ENCODE assay signal across 25 cellular contexts in the genomic region with DNA sequence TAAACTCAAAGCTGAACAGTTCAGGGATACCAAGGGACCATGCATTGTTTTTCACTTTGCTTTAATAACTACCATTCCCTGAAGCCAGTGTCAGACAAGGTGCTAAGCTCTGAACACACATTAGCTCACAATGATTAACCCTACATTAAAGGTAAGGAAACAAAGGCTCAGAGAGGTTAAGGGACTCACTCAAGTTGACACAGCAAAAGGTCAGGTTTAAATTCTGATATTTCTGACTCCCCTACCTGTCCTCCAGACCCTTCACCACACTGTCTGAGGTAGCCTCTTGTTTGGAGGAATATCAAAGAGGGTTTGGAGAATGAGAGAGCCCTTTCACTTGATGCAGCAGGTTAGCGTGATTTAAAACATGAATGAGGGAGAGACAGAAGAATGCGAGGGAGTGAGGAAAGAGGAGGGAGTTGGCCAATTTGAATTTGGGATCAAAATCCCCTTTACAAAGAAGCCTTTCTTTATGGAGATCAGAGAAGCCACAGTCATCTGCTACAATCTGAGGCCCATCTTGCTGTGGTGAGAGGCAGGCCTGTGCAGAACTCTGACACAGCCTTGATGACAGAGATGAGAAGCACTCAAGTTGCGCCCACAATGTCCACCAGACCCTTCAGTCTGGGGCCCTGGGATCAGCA.
"Had no signal": no experiment of that assay in that cellular context is flagged by ENCODE, and none has a peak within 500 bp of the region (broad histone marks: within the 10 kb centered on the region; RNA-seq: fewer than 3 reads in every experiment).

No MANE protein-coding gene starts in this region.

- H3K9me3 ChIP-seq: psoas muscle had no signal

- DNase-seq: activated CD4-positive, alpha-beta T cell treated with anti-CD3 and anti-CD28 coated beads for 4 hours; activated CD4-positive, alpha-beta T cell treated with anti-CD3 and anti-CD28 coated beads, Interleukin-2, amount 50 U/mL, for 4 hours; activated effector memory CD4-positive, alpha-beta T cell treated with Interleukin-2 at 50 U/mL for 16 hours; activated naive CD4-positive, alpha-beta T cell treated with Interleukin-2 at 50 U/mL for 16 hours; endodermal cell; left lung; naive thymus-derived CD4-positive, alpha-beta T cell; occipital lobe; psoas muscle; stimulated activated CD4-positive, alpha-beta T cell treated with anti-CD3 and anti-CD28 coated beads, Interleukin-15, amount 100 ng/mL, for 24 hours; stimulated activated CD4-positive, alpha-beta T cell treated with anti-CD3 and anti-CD28 coated beads, Interleukin-2, amount 100 ng/mL, for 24 hours; stimulated activated naive B cell treated with anti-CD40 and anti-IgM and Interleukin-4, amounts not matched to agents 10 μg/mL and 1 μg/mL and 100 μg/mL, for 72 hours; T-helper 1 cell; tibial artery had no signal

- H3K27ac Mint-ChIP-seq: activated naive CD8-positive, alpha-beta T cell; dendritic cell treated with granulocyte-macrophage colony-stimulating factor and Interleukin-4, amounts not matched to agents 40 ng/mL and 50 ng/mL, for 4 days; endodermal cell; naive thymus-derived CD4-positive, alpha-beta T cell; neural progenitor cell; stimulated activated naive B cell treated with anti-CD40 and anti-IgM and Interleukin-4, amounts not matched to agents 10 μg/mL and 1 μg/mL and 100 μg/mL, for 72 hours; T-helper 2 cell treated with Interferon-gamma antibody and Interleukin-4, amounts not matched to agents 5 μg/mL and 100 μg/mL, for 36 hours had no signal

- FAIRE-seq: frontal cortex had no signal

- H3K4me1 ChIP-seq: left lung, parathyroid adenoma, psoas muscle, tibial artery had no signal

- H3K27me3 ChIP-seq: left lung, neural progenitor cell, stomach, suprapubic skin had no signal

- H3K27ac ChIP-seq: left lung, neural progenitor cell, parathyroid adenoma, psoas muscle, suprapubic skin, tibial artery had no signal

- H3K36me3 Mint-ChIP-seq: activated naive CD8-positive, alpha-beta T cell; neural progenitor cell had no signal

- H3K4me1 Mint-ChIP-seq: central memory CD8-positive, alpha-beta T cell; naive thymus-derived CD4-positive, alpha-beta T cell had no signal

- H3K9me3 Mint-ChIP-seq: central memory CD8-positive, alpha-beta T cell; dendritic cell treated with granulocyte-macrophage colony-stimulating factor and Interleukin-4, amounts not matched to agents 40 ng/mL and 50 ng/mL, for 4 days; T-helper 2 cell treated with Interferon-gamma antibody and Interleukin-4, amounts not matched to agents 5 μg/mL and 100 μg/mL, for 36 hours had no signal

- H3K4me3 Mint-ChIP-seq: activated naive CD8-positive, alpha-beta T cell; central memory CD8-positive, alpha-beta T cell; dendritic cell treated with granulocyte-macrophage colony-stimulating factor and Interleukin-4, amounts not matched to agents 40 ng/mL and 50 ng/mL, for 4 days; endodermal cell; naive thymus-derived CD4-positive, alpha-beta T cell; neural progenitor cell; stimulated activated naive B cell treated with anti-CD40 and anti-IgM and Interleukin-4, amounts not matched to agents 10 μg/mL and 1 μg/mL and 100 μg/mL, for 72 hours; T-helper 2 cell treated with Interferon-gamma antibody and Interleukin-4, amounts not matched to agents 5 μg/mL and 100 μg/mL, for 36 hours had no signal

- H3K4me3 ChIP-seq: left lung, lung, neural progenitor cell, psoas muscle, stomach, suprapubic skin, tibial artery had no signal

- ATAC-seq: esophagus mucosa; naive thymus-derived CD4-positive, alpha-beta T cell; psoas muscle; stimulated activated naive B cell treated with anti-CD40 and anti-IgM and Interleukin-4, amounts not matched to agents 10 μg/mL and 1 μg/mL and 100 μg/mL, for 72 hours had no signal

- H3K36me3 ChIP-seq: left lung, neural progenitor cell, stomach, suprapubic skin, tibial artery had no signal
